ENCODE assay signal across 8 cellular contexts in genomic region chr2:175168564-175168945, GRCh38. TPM values are rescaled to one million over a fixed set of nuclear protein-coding genes. Genes with fewer than 3 reads are reported as not detected.
DNase-seq lines count a peak whose midpoint lies in the region; ATAC-seq lines count a peak whose summit lies in the region.

No MANE protein-coding gene starts in this region.

- no peaks in the 10 kb centered on the region for H3K9me3 Mint-ChIP-seq in T-cell

- H3K27me3 Mint-ChIP-seq in T-cell, result no peaks in the 10 kb centered on the region

- H3K27ac ChIP-seq in iPS DF 6.9 (ENCODE audit: low read length), result no peak overlapping the region
- H3K27ac ChIP-seq in stomach smooth muscle (ENCODE audit: low read length), result peak overlapping the region; percentile 94

- no peaks in the 10 kb centered on the region for H3K9me3 ChIP-seq in iPS DF 6.9 (ENCODE audit: control insufficient read depth, insufficient read depth, low read length)
- no peaks in the 10 kb centered on the region for H3K9me3 ChIP-seq in stomach smooth muscle (ENCODE audit: control insufficient read depth in 2 of 2, low read length in 2 of 2)

- H3K4me1 Mint-ChIP-seq in T-cell, result peaks cover 41 to 59% (median 55%) of the 10 kb centered on the region in 3 donors

- peak overlapping the region; percentile 72 to 73 for H3K9ac ChIP-seq in stomach smooth muscle (ENCODE audit: low read length in 2 of 2)

- H3K27ac Mint-ChIP-seq in T-cell, result peak overlapping the region; percentile 99

- H3K4me3 ChIP-seq in iPS DF 6.9 (ENCODE audit: low read length) (peak overlapping the region; percentile 94), stomach smooth muscle (ENCODE audit: low read length in 2 of 2) (peak overlapping the region; percentile 90 to 100)

- H3K27me3 ChIP-seq in iPS DF 6.9 (ENCODE audit: control insufficient read depth, insufficient read depth, low read length), result no peaks in the 10 kb centered on the region
- no peaks in the 10 kb centered on the region for H3K27me3 ChIP-seq in stomach smooth muscle (ENCODE audit: control insufficient read depth in 1 of 2, insufficient read depth in 2 of 2, low read length in 2 of 2)

- H3K4me1 ChIP-seq in iPS DF 6.9 (ENCODE audit: control insufficient read depth, insufficient read depth, low read length) (no peaks in the 10 kb centered on the region), stomach smooth muscle (ENCODE audit: control insufficient read depth, insufficient read depth, low read length) (no peaks in the 10 kb centered on the region)

- WGBS in iPS DF 6.9 (ENCODE audit: insufficient coverage, insufficient read length), result no CpG with 5 or more reads among the region's 11 CpGs

- no peaks in the 10 kb centered on the region; the same call in 1 of the 2 replicates for H3K36me3 ChIP-seq in iPS DF 6.9 (ENCODE audit: control insufficient read depth, insufficient read depth, low read length)
- H3K36me3 ChIP-seq in stomach smooth muscle (ENCODE audit: control insufficient read depth in 2 of 2, insufficient read depth in 2 of 2, low read length in 2 of 2), result peaks cover 0 to 3% of the 10 kb centered on the region in 2 donors

- POLR2A ChIA-PET in T-cell (lab: Charles Lee), result interaction anchor here (0.6 to 1.3 kb wide), 6 partner anchors 8 to 773 kb away, joined by 3 to 5 read pairs (median 4); partner anchors contain the start of gene SCRN3 (in 1 of the 2)

- CTCF ChIA-PET in T-cell (lab: Charles Lee), result interaction anchor here (0.5 to 1.2 kb wide), 8 partner anchors 8 to 737 kb away, joined by 3 to 8 read pairs (median 4); no protein-coding TSS in a partner anchor

- peak overlapping the region; percentile 93 to 100 (median 99) for H3K4me3 Mint-ChIP-seq in T-cell

- peaks cover 6% of the 10 kb centered on the region for H3K36me3 Mint-ChIP-seq in T-cell

- ATAC-seq in GM18907 (IDR thresholded peaks at IDR 0.05; ENCODE audit: unreplicated experiment), result peak; percentile 35
- peak; percentile 18 for ATAC-seq in HG02763 (IDR thresholded peaks at IDR 0.05; ENCODE audit: unreplicated experiment)
- peak; percentile 12 to 36 (median 16) for ATAC-seq in T-cell (replicated peaks in 1 of 4)

- DNase-seq in T-cell, result no peak
- DNase-seq in iPS DF 6.9 (ENCODE audit: low read depth, low spot score), result no peak
- DNase-seq in germinal center (ENCODE audit: low spot score), result no peak
- no peak for DNase-seq in HK-2 (ENCODE audit: unreplicated experiment)
- DNase-seq in medulla oblongata (ENCODE audit: extremely low spot score), result no peak

RNA-seq across cellular contexts. Expression of gene ATF2, which starts 0.6 kb away (rescaled TPM):
- total RNA-seq in T-cell, result 10 to 100 TPM; 49.1 to 57.0 (median 52.9) TPM

RNA-seq across cellular contexts. Expression of gene ATP5MC3, which starts 13.0 kb away (rescaled TPM):
- total RNA-seq in T-cell, result 10 to 100 TPM; 74.4 to 91.3 (median 89.4) TPM
